Comparison of ENCODE assay signal across 18 cellular contexts in genomic region chr1:3432306-3432705, GRCh38. TPM values are rescaled to one million over a fixed set of nuclear protein-coding genes. Genes with fewer than 3 reads are reported as not detected.
DNase-seq lines count a peak whose midpoint lies in the region; ATAC-seq, FAIRE-seq and TF ChIP-seq lines count a peak whose summit lies in the region.
"Had no signal": no experiment of that assay in that cellular context is flagged by ENCODE, and none has a peak within 500 bp of the region (broad histone marks: within the 10 kb centered on the region; RNA-seq: fewer than 3 reads in every experiment).

No MANE protein-coding gene starts in this region.

- DNase-seq in right cardiac atrium = peak in 2 of 3 donors; percentile 34 to 67
- no peak for DNase-seq in cardiac septum (ENCODE audit: low spot score)
- DNase-seq in islet precursor cell = peak; percentile 69
- DNase-seq in osteoblast (ENCODE audit: insufficient read length, low spot score, missing footprints) = peak; percentile 88
- DNase-seq in RKO (ENCODE audit: low spot score) = no peak
- no peak for DNase-seq in NCI-H2029 treated with DMSO at 0.1 percent for 48 hours (lab: John Stamatoyannopoulos, UW)
- no peak for DNase-seq in RCC 7860 (ENCODE audit: low spot score)
- DNase-seq: ACHN; C1 segment of cervical spinal cord; Calu3; CD4-positive, alpha-beta T cell; DMS 273 treated with DMSO at 0.1 percent for 48 hours; DMS79; HCEC 1CT; HFFc6 had no signal

- H2AFZ ChIP-seq in osteoblast (ENCODE audit: low read length) = no peak overlapping the region

- no peak for ATAC-seq in right cardiac atrium

- no peak for FAIRE-seq in RCC 7860 (lab: Jason Lieb, UNC)
- FAIRE-seq: G401.6, GM19239 had no signal

- H3K27ac ChIP-seq in right cardiac atrium (ENCODE audit: low read length) (no peak overlapping the region), osteoblast (ENCODE audit: low read depth, low read length) (no peak overlapping the region)

- H4K20me1 ChIP-seq in osteoblast (ENCODE audit: insufficient read depth, low read length) = no peaks in the 10 kb centered on the region

- 61% methylated on average over 15 of the region's 15 CpGs for WGBS in right cardiac atrium

- H3K36me3 ChIP-seq in osteoblast (ENCODE audit: insufficient read depth, low read length) = no peaks in the 10 kb centered on the region

- intact Hi-C loops in right cardiac atrium (cut with DNase I) (no loop called here), cardiac septum (cut with DNase I) (no loop called here)

- no peaks in the 10 kb centered on the region for H3K27me3 ChIP-seq in right cardiac atrium (ENCODE audit: control insufficient read depth, insufficient read depth)
- H3K27me3 ChIP-seq in osteoblast (ENCODE audit: insufficient read depth, low read length) = no peaks in the 10 kb centered on the region

- H3K4me3 ChIP-seq in right cardiac atrium (ENCODE audit: low read length) (no peak overlapping the region), osteoblast (ENCODE audit: insufficient read depth, low read length) (no peak overlapping the region)

- H3K9me3 ChIP-seq in right cardiac atrium (ENCODE audit: control insufficient read depth, low read length) = no peaks in the 10 kb centered on the region
- no peaks in the 10 kb centered on the region for H3K9me3 ChIP-seq in osteoblast (ENCODE audit: low read depth, low read length)

- H3K4me1 ChIP-seq in right cardiac atrium (ENCODE audit: control insufficient read depth, insufficient read depth, low read length) = no peaks in the 10 kb centered on the region
- no peaks in the 10 kb centered on the region for H3K4me1 ChIP-seq in osteoblast (ENCODE audit: insufficient read depth, low read length)

- TF ChIP-seq CTCF in osteoblast (IDR thresholded peaks at IDR 0.05; ENCODE audit: extremely low read depth, low read depth, low read length) = no peak

- H3K79me2 ChIP-seq in osteoblast (ENCODE audit: insufficient read depth, low read length) = no peaks in the 10 kb centered on the region

- no peak overlapping the region for H3K4me2 ChIP-seq in osteoblast (ENCODE audit: insufficient read depth, low read length)

RNA-seq across cellular contexts. Expression of gene ARHGEF16, which starts 22.2 kb away (rescaled TPM):
- total RNA-seq in right cardiac atrium (1 to 10 TPM in 3 of 4 donors, under 1 TPM in 1; 0.28 to 2.5 (median 1.8) TPM), cardiac septum (0.57 TPM), osteoblast (not detected in 2 replicates)
- 1.4 TPM for polyA plus RNA-seq in right cardiac atrium
- polyA plus RNA-seq: IgD-negative memory B cell had no signal

Comparison
In these comparisons a context has a peak if more than half of its experiments do, and no peak if none do; other contexts are left out.
1. DNase-seq: peak in right cardiac atrium (2 of 3), islet precursor cell (single experiment) and osteoblast (single experiment); none in cardiac septum (single experiment), RKO (single experiment), NCI-H2029 treated with DMSO at 0.1 percent for 48 hours (single experiment) and RCC 7860 (single experiment).